In genomic region chr19:41014643-41015042, GRCh38 we compare ENCODE assay signal across 18 cellular contexts. TPM values are rescaled to one million over a fixed set of nuclear protein-coding genes. Genes with fewer than 3 reads are reported as not detected.
DNase-seq lines count a peak whose midpoint lies in the region; ATAC-seq and TF ChIP-seq lines count a peak whose summit lies in the region.
"Had no signal": no experiment of that assay in that cellular context is flagged by ENCODE, and none has a peak within 500 bp of the region (broad histone marks: within the 10 kb centered on the region; RNA-seq: fewer than 3 reads in every experiment).

No MANE protein-coding gene starts in this region.

- no peak for ATAC-seq in activated naive CD8-positive, alpha-beta T cell treated with anti-CD3 and anti-CD28 coated beads, Interleukin-2, amount 50 U/mL, for 24 hours
- no peak for ATAC-seq in GM21390 (IDR thresholded peaks at IDR 0.05; ENCODE audit: unreplicated experiment)
- ATAC-seq: CD8-positive, alpha-beta T cell had no signal

- H3K36me3 Mint-ChIP-seq in activated naive CD8-positive, alpha-beta T cell treated with anti-CD3 and anti-CD28 coated beads for 36 hours, result no peaks in the 10 kb centered on the region
- no peaks in the 10 kb centered on the region for H3K36me3 Mint-ChIP-seq in activated naive CD8-positive, alpha-beta T cell treated with anti-CD3 and anti-CD28 coated beads, Interleukin-2, amount 50 U/mL, for 24 hours (ENCODE audit: low read depth)
- H3K36me3 Mint-ChIP-seq: CD8-positive, alpha-beta T cell had no signal

- no peaks in the 10 kb centered on the region for H3K9me3 Mint-ChIP-seq in activated naive CD8-positive, alpha-beta T cell treated with anti-CD3 and anti-CD28 coated beads for 36 hours
- no peaks in the 10 kb centered on the region for H3K9me3 Mint-ChIP-seq in activated naive CD8-positive, alpha-beta T cell treated with anti-CD3 and anti-CD28 coated beads, Interleukin-2, amount 50 U/mL, for 24 hours
- H3K9me3 Mint-ChIP-seq: CD4-positive, alpha-beta T cell; CD8-positive, alpha-beta T cell had no signal

- H3K4me3 Mint-ChIP-seq in activated naive CD8-positive, alpha-beta T cell treated with anti-CD3 and anti-CD28 coated beads for 36 hours, result no peak overlapping the region
- H3K4me3 Mint-ChIP-seq in activated naive CD8-positive, alpha-beta T cell treated with anti-CD3 and anti-CD28 coated beads, Interleukin-2, amount 50 U/mL, for 24 hours, result no peak overlapping the region
- H3K4me3 Mint-ChIP-seq: B cell; CD4-positive, alpha-beta T cell; CD8-positive, alpha-beta T cell had no signal

- H3K4me3 ChIP-seq in coronary artery, result no peak overlapping the region
- H3K4me3 ChIP-seq: A549; BLaER1 treated with 17β-estradiol and CSF1 and Interleukin-3, amounts not matched to agents 10 nM and 100 nM had no signal

- no peak for TF ChIP-seq CTCF in coronary artery (IDR thresholded peaks at IDR 0.05)

- H3K4me1 Mint-ChIP-seq in activated naive CD8-positive, alpha-beta T cell treated with anti-CD3 and anti-CD28 coated beads for 36 hours, result peaks cover 3% of the 10 kb centered on the region
- H3K4me1 Mint-ChIP-seq in activated naive CD8-positive, alpha-beta T cell treated with anti-CD3 and anti-CD28 coated beads, Interleukin-2, amount 50 U/mL, for 24 hours, result no peaks in the 10 kb centered on the region
- H3K4me1 Mint-ChIP-seq: B cell had no signal

- H3K27ac Mint-ChIP-seq in activated naive CD8-positive, alpha-beta T cell treated with anti-CD3 and anti-CD28 coated beads for 36 hours, result peak overlapping the region; percentile 3
- H3K27ac Mint-ChIP-seq in activated naive CD8-positive, alpha-beta T cell treated with anti-CD3 and anti-CD28 coated beads, Interleukin-2, amount 50 U/mL, for 24 hours, result no peak overlapping the region
- H3K27ac Mint-ChIP-seq: B cell; CD4-positive, alpha-beta T cell had no signal

- H3K27ac ChIP-seq in coronary artery, result no peak overlapping the region
- H3K27ac ChIP-seq: 22Rv1; A549; BLaER1 treated with 17β-estradiol and CSF1 and Interleukin-3, amounts not matched to agents 10 nM and 100 nM; C4-2B had no signal

- DNase-seq in activated naive CD8-positive, alpha-beta T cell treated with anti-CD3 and anti-CD28 coated beads for 36 hours, result no peak
- no peak for DNase-seq in activated naive CD8-positive, alpha-beta T cell treated with anti-CD3 and anti-CD28 coated beads, Interleukin-2, amount 50 U/mL, for 24 hours
- peak; percentile 8 for DNase-seq in coronary artery (ENCODE audit: low spot score)
- DNase-seq in NCI-H1694 (lab: John Stamatoyannopoulos, UW), result no peak
- DNase-seq: AML-193; Caco-2; Calu3; CD4-positive, alpha-beta T cell; CD8-positive, alpha-beta T cell; DMS79 treated with DMSO at 0.1 percent for 48 hours; GF-D8 had no signal

- peaks cover 18% of the 10 kb centered on the region for H3K27me3 Mint-ChIP-seq in activated naive CD8-positive, alpha-beta T cell treated with anti-CD3 and anti-CD28 coated beads for 36 hours
- H3K27me3 Mint-ChIP-seq in activated naive CD8-positive, alpha-beta T cell treated with anti-CD3 and anti-CD28 coated beads, Interleukin-2, amount 50 U/mL, for 24 hours, result peaks cover 31% of the 10 kb centered on the region

RNA-seq across cellular contexts. Expression of gene CYP2B6, which starts 23.6 kb away (rescaled TPM):
- not detected for total RNA-seq in activated naive CD8-positive, alpha-beta T cell treated with anti-CD3 and anti-CD28 coated beads for 36 hours
- total RNA-seq: A172; B cell; CD4-positive, alpha-beta T cell; CD8-positive, alpha-beta T cell had no signal
